ENCODE assay signal across 8 cellular contexts in genomic region chr10:26694531-26694930, GRCh38. TPM values are rescaled to one million over a fixed set of nuclear protein-coding genes. Genes with fewer than 3 reads are reported as not detected.
DNase-seq lines count a peak whose midpoint lies in the region; ATAC-seq, FAIRE-seq and TF ChIP-seq lines count a peak whose summit lies in the region.
"Not testable (repeated sequence)": the region's sequence is repeated elsewhere in the genome, so short reads cannot be mapped to it uniquely, and the experiment has no call there.

No MANE protein-coding gene starts in this region.

- POLR2A ChIA-PET in CD4-positive, alpha-beta T cell (lab: Charles Lee): not testable (repeated sequence)

- intact Hi-C loops in CD4-positive, alpha-beta T cell (cut with DNase I, micrococcal nuclease): loop anchor here in 1 of 2 experiments (10.0 kb wide), 1 partner anchor 810 kb away; the partner anchor contains the start of gene RAB18

- not testable (repeated sequence) for H3K27me3 ChIP-seq in CD4-positive, alpha-beta T cell (ENCODE audit: control insufficient read depth, insufficient read depth, low read length); adipocyte (replicated peaks; ENCODE audit: control insufficient read depth, insufficient read depth, low read length)

- H3K27me3 Mint-ChIP-seq in CD4-positive, alpha-beta T cell: not testable (repeated sequence)
- H3K27me3 Mint-ChIP-seq in neural crest cell (ENCODE audit: low read depth): peaks cover 44% of the 10 kb centered on the region

- DNase-seq in CD4-positive, alpha-beta T cell; H54 (ENCODE audit: insufficient read length, low spot score); neural crest cell (ENCODE audit: low read depth, low spot score): not testable (repeated sequence)
- peak; percentile 10 for DNase-seq in M059J (ENCODE audit: low read depth)
- DNase-seq in adipocyte (ENCODE audit: low read depth): peak; percentile 42
- DNase-seq in fibroblast of peridontal ligament (ENCODE audit: extremely low read depth): peak; percentile 38
- DNase-seq in iris pigment epithelial cell (ENCODE audit: low read depth): peak; percentile 1
- DNase-seq in urothelium cell line (ENCODE audit: low spot score): peak; percentile 8

- not testable (repeated sequence) for H3K9me3 Mint-ChIP-seq in CD4-positive, alpha-beta T cell; neural crest cell

- ATAC-seq in CD4-positive, alpha-beta T cell (ENCODE audit: poor library complexity): not testable (repeated sequence)

- not testable (repeated sequence) for H3K9ac ChIP-seq in adipocyte (ENCODE audit: low read length)

- TF ChIP-seq POLR2A in H54 (IDR thresholded peaks at IDR 0.05; ENCODE audit: low read depth, low read length): not testable (repeated sequence)

- H3K36me3 ChIP-seq in adipocyte (ENCODE audit: control insufficient read depth, insufficient read depth, low read length, severe bottlenecking): not testable (repeated sequence)

- H3K4me3 ChIP-seq in adipocyte (ENCODE audit: low read length): not testable (repeated sequence)

- FAIRE-seq in H54 (lab: Jason Lieb, UNC): peak; percentile 67
- FAIRE-seq in urothelium cell line (lab: Jason Lieb, UNC): not testable (repeated sequence)

- not testable (repeated sequence) for H3K27ac Mint-ChIP-seq in CD4-positive, alpha-beta T cell; neural crest cell (ENCODE audit: unreplicated experiment)

- peaks cover 35% of the 10 kb centered on the region for H3K4me1 Mint-ChIP-seq in CD4-positive, alpha-beta T cell (ENCODE audit: low read depth)
- peaks cover 20% of the 10 kb centered on the region for H3K4me1 Mint-ChIP-seq in neural crest cell

- CTCF ChIA-PET in CD4-positive, alpha-beta T cell (lab: Charles Lee): not testable (repeated sequence)

- peaks cover 12% of the 10 kb centered on the region for H3K36me3 Mint-ChIP-seq in CD4-positive, alpha-beta T cell (ENCODE audit: low read depth)
- not testable (repeated sequence) for H3K36me3 Mint-ChIP-seq in neural crest cell (ENCODE audit: low read depth)

- peaks cover 19% of the 10 kb centered on the region for H3K4me1 ChIP-seq in adipocyte (ENCODE audit: control insufficient read depth, insufficient read depth, low read length)

- TF ChIP-seq CTCF in CD4-positive, alpha-beta T cell (IDR thresholded peaks at IDR 0.05); neural crest cell (conservative IDR thresholded peaks at IDR 0.05): not testable (repeated sequence)

- H3K4me3 Mint-ChIP-seq in CD4-positive, alpha-beta T cell: peak overlapping the region; percentile 52
- peak overlapping the region; percentile 42 for H3K4me3 Mint-ChIP-seq in neural crest cell

- not testable (repeated sequence) for H3K27ac ChIP-seq in CD4-positive, alpha-beta T cell (ENCODE audit: low read depth, low read length)

- not testable (repeated sequence) for H3K9me3 ChIP-seq in CD4-positive, alpha-beta T cell (ENCODE audit: control insufficient read depth, low read length); adipocyte (ENCODE audit: control insufficient read depth, low read length)

RNA-seq across cellular contexts. Expression of gene PDSS1, which starts 3.0 kb away (rescaled TPM):
- total RNA-seq in CD4-positive, alpha-beta T cell: 1 to 10 TPM; 3.8 to 4.5 TPM
- total RNA-seq in M059J (2014; rRNA removed; shearing (Covaris generic)): 4.7 and 8.4 TPM in 2 replicates
- 15.3 and 16.7 TPM in 2 replicates for total RNA-seq in neural crest cell
